ENCODE assay signal across 22 cellular contexts in genomic region chr16:81814751-81815428, GRCh38. TPM values are rescaled to one million over a fixed set of nuclear protein-coding genes. Genes with fewer than 3 reads are reported as not detected.
A peak's percentile ranks its signal among the peaks of the same experiment; 100 is the strongest.
DNase-seq lines count a peak whose midpoint lies in the region; ATAC-seq and TF ChIP-seq lines count a peak whose summit lies in the region.
"Had no signal": no experiment of that assay in that cellular context is flagged by ENCODE, and none has a peak within 500 bp of the region (broad histone marks: within the 10 kb centered on the region; RNA-seq: fewer than 3 reads in every experiment).

No MANE protein-coding gene starts in this region.

- H3K36me3 ChIP-seq in HEK293 (ENCODE audit: control insufficient read depth in 2 of 2, insufficient read depth in 1 of 2, low read length in 2 of 2), result no peaks in the 10 kb centered on the region
- no peaks in the 10 kb centered on the region for H3K36me3 ChIP-seq in transverse colon
- no peaks in the 10 kb centered on the region for H3K36me3 ChIP-seq in upper lobe of right lung
- no peaks in the 10 kb centered on the region for H3K36me3 ChIP-seq in CD8-positive, alpha-beta T cell (ENCODE audit: insufficient read depth, low read length)
- H3K36me3 ChIP-seq: heart right ventricle, thyroid gland had no signal

- H3K9me3 ChIP-seq in HEK293 (ENCODE audit: control insufficient read depth, insufficient read depth, low read depth, low read length), result no peaks in the 10 kb centered on the region
- H3K9me3 ChIP-seq in transverse colon, result no peaks in the 10 kb centered on the region
- H3K9me3 ChIP-seq in upper lobe of right lung, result no peaks in the 10 kb centered on the region
- H3K9me3 ChIP-seq in CD8-positive, alpha-beta T cell (ENCODE audit: low read length), result no peaks in the 10 kb centered on the region
- H3K9me3 ChIP-seq: thyroid gland had no signal

- in situ Hi-C loops in transverse colon (cut with MboI; ENCODE audit: low pct_ligation_motif_present in 1 of 4, low pct_unique_long_range_greater_than_20kb in 1 of 4, low sequenced_read_pairs in 3 of 4), result no loop called here

- no peak for ATAC-seq in memory B cell (ENCODE audit: low read depth)
- no peak for ATAC-seq in upper lobe of right lung
- ATAC-seq in CD8-positive, alpha-beta T cell, result no peak
- ATAC-seq: activated naive CD4-positive, alpha-beta T cell treated with anti-CD3 and anti-CD28 coated beads, Interleukin-2, amount 50 U/mL, for 72 hours; heart right ventricle; left lobe of liver had no signal

- no peaks in the 10 kb centered on the region for H3K27me3 Mint-ChIP-seq in memory B cell
- H3K27me3 Mint-ChIP-seq in CD8-positive, alpha-beta T cell (ENCODE audit: low read depth), result no peaks in the 10 kb centered on the region

- H3K4me1 ChIP-seq in HEK293 (ENCODE audit: control insufficient read depth, insufficient read depth, low read length), result no peaks in the 10 kb centered on the region
- no peaks in the 10 kb centered on the region for H3K4me1 ChIP-seq in transverse colon
- H3K4me1 ChIP-seq in upper lobe of right lung, result no peaks in the 10 kb centered on the region
- peaks cover 7% of the 10 kb centered on the region for H3K4me1 ChIP-seq in CD8-positive, alpha-beta T cell (ENCODE audit: insufficient read depth, low read length)
- H3K4me1 ChIP-seq: thyroid gland had no signal

- H3K36me3 Mint-ChIP-seq in memory B cell, result peaks cover 16% of the 10 kb centered on the region
- H3K36me3 Mint-ChIP-seq in CD8-positive, alpha-beta T cell, result no peaks in the 10 kb centered on the region

- TF ChIP-seq EP300 in transverse colon (IDR thresholded peaks at IDR 0.05; ENCODE audit: low read depth), result no peak

- peak overlapping the region; percentile 100 for H3K27ac Mint-ChIP-seq in memory B cell
- H3K27ac Mint-ChIP-seq in CD8-positive, alpha-beta T cell, result no peak overlapping the region
- H3K27ac Mint-ChIP-seq: activated T-helper 1 cell treated with anti-CD3 and anti-CD28 coated beads, Interleukin-12 subunit alpha, Interleukin-12 subunit beta, Interleukin-2, Interleukin-4 antibody, amounts not matched to agents 30 ng/mL and 10 ng/mL and 1 ng/mL, durations not matched to agents 14 hours and 24 hours and 36 hours had no signal

- CTCF ChIA-PET in HEK293 (lab: Yijun Ruan, JAX), result interaction anchor here (0.6 to 1.2 kb wide), 2 partner anchors 15 to 65 kb away, joined by 3 read pairs; no protein-coding TSS in a partner anchor
- CTCF ChIA-PET in CD8-positive, alpha-beta T cell (lab: Charles Lee), result interaction anchor here (1.0 kb wide), 1 partner anchor 10 kb away, joined by 3 read pairs; no protein-coding TSS in a partner anchor

- H3K4me3 Mint-ChIP-seq in memory B cell, result peak overlapping the region; percentile 58
- H3K4me3 Mint-ChIP-seq in CD8-positive, alpha-beta T cell, result no peak overlapping the region
- H3K4me3 Mint-ChIP-seq: activated T-helper 1 cell treated with anti-CD3 and anti-CD28 coated beads, Interleukin-12 subunit alpha, Interleukin-12 subunit beta, Interleukin-2, Interleukin-4 antibody, amounts not matched to agents 30 ng/mL and 10 ng/mL and 1 ng/mL, durations not matched to agents 14 hours and 24 hours and 36 hours had no signal

- peak; percentile 17; the same call in 1 of the 2 replicates for TF ChIP-seq POLR2A in Raji (IDR thresholded peaks at IDR 0.05; ENCODE audit: insufficient read depth, low read depth, low read length)
- no peak for TF ChIP-seq POLR2A in transverse colon (IDR thresholded peaks at IDR 0.05)

- H3K27ac ChIP-seq in HEK293 (ENCODE audit: extremely low read depth, low read depth, low read length) (no peak overlapping the region), transverse colon (peak overlapping the region in 3 of 4 donors; percentile 47 to 66 (median 51)), upper lobe of right lung (no peak overlapping the region)
- no peak overlapping the region for H3K27ac ChIP-seq in CD8-positive, alpha-beta T cell (ENCODE audit: low read depth, low read length)
- H3K27ac ChIP-seq: skin epidermis, thyroid gland had no signal

- intact Hi-C loops in transverse colon (cut with DNase I; ENCODE audit: low total_unique reads) (no loop called here), upper lobe of right lung (cut with DNase I) (no loop called here)
- intact Hi-C loops in CD8-positive, alpha-beta T cell (cut with DNase I, micrococcal nuclease), result no loop called here

- DNase-seq in memory B cell (ENCODE audit: low spot score in 2 of 2) (no peak), transverse colon (no peak), upper lobe of right lung (no peak), ureter (ENCODE audit: low spot score) (no peak)
- no peak for DNase-seq in CD8-positive, alpha-beta T cell
- no peak for DNase-seq in activated T-cell treated with anti-CD3 and anti-CD28 coated beads, Interleukin-2, amount 50 U/mL, for 48 hours
- DNase-seq: activated CD4-positive, alpha-beta T cell treated with anti-CD3 and anti-CD28 coated beads for 48 hours; DMS79; heart right ventricle; NCI-H1105 treated with DMSO at 0.1 percent for 48 hours; NCI-H2081; Right ventricle myocardium superior; stimulated activated CD4-positive, alpha-beta T cell treated with anti-CD3 and anti-CD28 coated beads, Interleukin-2, amount 100 ng/mL, for 24 hours; stimulated activated naive CD4-positive, alpha-beta T cell treated with Interleukin-2 at 50 U/mL for 16 hours; T-helper 1 cell; thyroid gland had no signal

- 45 to 46% methylated on average over 5 of the region's 5 CpGs for WGBS in transverse colon (ENCODE audit: low coverage in 1 of 2), 2 donors

- H3K4me3 ChIP-seq in HEK293 (ENCODE audit: low read depth, low read length) (no peak overlapping the region), transverse colon (no peak overlapping the region), upper lobe of right lung (no peak overlapping the region)
- no peak overlapping the region for H3K4me3 ChIP-seq in CD8-positive, alpha-beta T cell (ENCODE audit: low read depth, low read length)
- H3K4me3 ChIP-seq: heart right ventricle, skin epidermis, thyroid gland had no signal

- peaks cover 72% of the 10 kb centered on the region for H3K4me1 Mint-ChIP-seq in memory B cell
- H3K4me1 Mint-ChIP-seq in CD8-positive, alpha-beta T cell (ENCODE audit: low read depth), result peaks cover 31% of the 10 kb centered on the region

- POLR2A ChIA-PET in HEK293 (lab: Yijun Ruan, JAX), result no interaction called here
- POLR2A ChIA-PET in CD8-positive, alpha-beta T cell (lab: Charles Lee), result no interaction called here

- H3K27me3 ChIP-seq in transverse colon (no peaks in the 10 kb centered on the region), upper lobe of right lung (no peaks in the 10 kb centered on the region)
- no peaks in the 10 kb centered on the region for H3K27me3 ChIP-seq in CD8-positive, alpha-beta T cell (ENCODE audit: insufficient read depth, low read length)
- H3K27me3 ChIP-seq: thyroid gland had no signal

- TF ChIP-seq CTCF in HEK293 (tag by site-specific recombination; IDR thresholded peaks at IDR 0.05), result no peak
- TF ChIP-seq CTCF in transverse colon (IDR thresholded peaks at IDR 0.05), result no peak
- no peak for TF ChIP-seq CTCF in upper lobe of right lung (IDR thresholded peaks at IDR 0.05)
- no peak for TF ChIP-seq CTCF in CD8-positive, alpha-beta T cell (IDR thresholded peaks at IDR 0.05)

- no peaks in the 10 kb centered on the region for H3K9me3 Mint-ChIP-seq in memory B cell
- H3K9me3 Mint-ChIP-seq in CD8-positive, alpha-beta T cell, result peaks cover 3% of the 10 kb centered on the region
- H3K9me3 Mint-ChIP-seq: activated T-helper 1 cell treated with anti-CD3 and anti-CD28 coated beads, Interleukin-12 subunit alpha, Interleukin-12 subunit beta, Interleukin-2, Interleukin-4 antibody, amounts not matched to agents 30 ng/mL and 10 ng/mL and 1 ng/mL, durations not matched to agents 14 hours and 24 hours and 36 hours had no signal

TF ChIP-seq in HEK293, 187 proteins besides CTCF, POLR2A, EP300 and RAD21:
- no peak for TF ChIP-seq ZNF521 (tag by site-specific recombination; IDR thresholded peaks at IDR 0.05)
- no peak for TF ChIP-seq ZNF843 (tag by site-specific recombination; IDR thresholded peaks at IDR 0.05)
- TF ChIP-seq SCRT2 (tag by site-specific recombination; IDR thresholded peaks at IDR 0.05), result no peak
- TF ChIP-seq ZNF776 (tag by site-specific recombination; IDR thresholded peaks at IDR 0.05; ENCODE audit: borderline replicate concordance), result no peak
- TF ChIP-seq, protein P1, sequence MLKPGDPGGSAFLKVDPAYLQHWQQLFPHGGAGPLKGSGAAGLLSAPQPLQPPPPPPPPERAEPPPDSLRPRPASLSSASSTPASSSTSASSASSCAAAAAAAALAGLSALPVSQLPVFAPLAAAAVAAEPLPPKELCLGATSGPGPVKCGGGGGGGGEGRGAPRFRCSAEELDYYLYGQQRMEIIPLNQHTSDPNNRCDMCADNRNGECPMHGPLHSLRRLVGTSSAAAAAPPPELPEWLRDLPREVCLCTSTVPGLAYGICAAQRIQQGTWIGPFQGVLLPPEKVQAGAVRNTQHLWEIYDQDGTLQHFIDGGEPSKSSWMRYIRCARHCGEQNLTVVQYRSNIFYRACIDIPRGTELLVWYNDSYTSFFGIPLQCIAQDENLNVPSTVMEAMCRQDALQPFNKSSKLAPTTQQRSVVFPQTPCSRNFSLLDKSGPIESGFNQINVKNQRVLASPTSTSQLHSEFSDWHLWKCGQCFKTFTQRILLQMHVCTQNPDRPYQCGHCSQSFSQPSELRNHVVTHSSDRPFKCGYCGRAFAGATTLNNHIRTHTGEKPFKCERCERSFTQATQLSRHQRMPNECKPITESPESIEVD (tag by site-specific recombination; IDR thresholded peaks at IDR 0.05), result no peak
- TF ChIP-seq ZNF768 (tag by site-specific recombination; IDR thresholded peaks at IDR 0.05), result 0 out of 2 replicates have a peak, but pooled peaks have one; percentile 23

RNA-seq across cellular contexts. Expression of gene PLCG2, which starts 35.8 kb away (rescaled TPM):
- total RNA-seq in transverse colon, result 10 to 100 TPM in 3 of 4 donors, 1 to 10 TPM in 1; 9.0 to 65.9 (median 28.6) TPM
- total RNA-seq in upper lobe of right lung, result 47.6 TPM
- 37.6 TPM for total RNA-seq in ureter
- 10 to 100 TPM in 1 of 2 experiments, 1 to 10 TPM in 1; 7.6 to 10.2 TPM for total RNA-seq in CD8-positive, alpha-beta T cell

Comparison
In these comparisons a context has a peak if more than half of its experiments do, and no peak if none do; other contexts are left out.
1. H3K27ac ChIP-seq: peak in transverse colon (3 of 4); none in HEK293 (single experiment), upper lobe of right lung (single experiment) and CD8-positive, alpha-beta T cell (single experiment).